In the genomic region with DNA sequence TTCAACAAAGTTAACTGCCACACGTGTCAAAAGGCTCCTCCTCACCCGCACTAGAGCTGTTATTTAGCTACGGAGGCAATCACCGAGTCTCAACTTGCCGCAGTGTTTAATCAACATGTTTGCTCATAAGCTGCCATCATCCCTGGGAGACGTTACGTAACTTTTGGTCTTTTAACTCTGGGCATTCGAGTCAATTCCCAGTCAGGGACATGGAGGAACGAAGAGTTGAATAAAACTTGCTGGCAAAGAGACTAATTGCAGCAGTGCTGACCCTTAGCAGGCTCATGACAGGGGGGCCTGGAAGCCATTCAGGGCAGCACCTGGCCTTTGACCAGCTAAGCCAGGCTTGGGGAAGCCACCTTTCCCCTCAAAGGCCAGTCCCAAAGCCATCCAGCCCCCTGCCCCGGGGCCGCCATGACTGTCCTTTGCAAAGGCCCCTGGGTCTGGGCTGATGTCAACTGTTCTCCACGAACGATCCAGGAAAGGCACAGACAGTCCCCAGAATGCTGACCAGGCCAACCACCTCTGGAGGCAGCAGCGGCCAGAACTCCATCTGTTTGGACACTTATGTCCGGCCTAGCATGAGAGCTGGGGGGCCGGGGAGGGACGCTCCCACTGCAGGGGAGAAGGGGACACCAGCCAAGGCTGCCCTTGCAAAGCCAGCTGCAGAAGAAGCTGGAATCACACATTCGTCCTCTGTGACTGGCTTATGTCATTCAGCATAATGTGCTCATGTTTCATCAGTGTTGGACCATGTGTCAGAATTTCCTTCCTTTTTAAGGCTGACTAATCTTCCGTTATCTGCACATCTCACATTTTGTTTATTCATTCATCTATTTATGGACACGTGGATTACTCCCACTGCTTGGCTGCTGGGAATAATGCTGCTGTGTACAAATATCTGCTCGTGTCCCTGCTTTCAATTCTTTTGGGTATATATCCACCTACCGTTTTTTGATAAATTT, we compare ENCODE assay signal across 1 cellular context.
TF ChIP-seq lines count a peak whose summit lies in the region.

No MANE protein-coding gene starts in this region.

TF ChIP-seq in HepG2, 621 proteins besides CTCF, POLR2A, EP300 and RAD21 (continued from another document and continues in another):
- TF ChIP-seq, protein P1, sequence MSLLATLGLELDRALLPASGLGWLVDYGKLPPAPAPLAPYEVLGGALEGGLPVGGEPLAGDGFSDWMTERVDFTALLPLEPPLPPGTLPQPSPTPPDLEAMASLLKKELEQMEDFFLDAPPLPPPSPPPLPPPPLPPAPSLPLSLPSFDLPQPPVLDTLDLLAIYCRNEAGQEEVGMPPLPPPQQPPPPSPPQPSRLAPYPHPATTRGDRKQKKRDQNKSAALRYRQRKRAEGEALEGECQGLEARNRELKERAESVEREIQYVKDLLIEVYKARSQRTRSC (CRISPR knock-in tag; IDR thresholded peaks at IDR 0.05; ENCODE audit: low read depth) = no peak
- TF ChIP-seq HIVEP1 (CRISPR knock-in tag; IDR thresholded peaks at IDR 0.05) (no peak), TRIM24 (CRISPR knock-in tag; IDR thresholded peaks at IDR 0.05) (0 out of 2 replicates have a peak, but pooled peaks have one; percentile 51), GZF1 (CRISPR knock-in tag; IDR thresholded peaks at IDR 0.05) (no peak), NCOR1 (IDR thresholded peaks at IDR 0.05; ENCODE audit: borderline replicate concordance, low read length) (peak; percentile 43; the same call in 1 of the 2 replicates), ZNF292 (CRISPR knock-in tag; IDR thresholded peaks at IDR 0.05; ENCODE audit: borderline replicate concordance, low read depth) (0 out of 2 replicates have a peak, but pooled peaks have one; percentile 38), DNMT1 (CRISPR knock-in tag; IDR thresholded peaks at IDR 0.05) (no peak; the same call in 1 of the 2 replicates), RNF2 (conservative IDR thresholded peaks at IDR 0.05; ENCODE audit: low read depth) (no peak), KAT2B (IDR thresholded peaks at IDR 0.05; ENCODE audit: borderline replicate concordance, low read depth, low read length) (no peak), CBX2 (IDR thresholded peaks at IDR 0.05; ENCODE audit: low read depth, low read length) (no peak), CBX2 (CRISPR knock-in tag; IDR thresholded peaks at IDR 0.05; ENCODE audit: low read depth) (no peak), ZNF761 (CRISPR knock-in tag; conservative IDR thresholded peaks at IDR 0.05) (peak; percentile 55; the same call in 1 of the 2 replicates), ZMAT3 (CRISPR knock-in tag; conservative IDR thresholded peaks at IDR 0.05) (peak; percentile 69; the same call in 1 of the 2 replicates), ZBTB42 (CRISPR knock-in tag; IDR thresholded peaks at IDR 0.05) (no peak; the same call in 1 of the 2 replicates), RFX3 (CRISPR knock-in tag; IDR thresholded peaks at IDR 0.05) (no peak), ZNF446 (CRISPR knock-in tag; IDR thresholded peaks at IDR 0.05) (no peak), CBX5 (CRISPR knock-in tag; IDR thresholded peaks at IDR 0.05; ENCODE audit: borderline replicate concordance) (peak; percentile 21; the same call in 1 of the 2 replicates), NAIF1 (CRISPR knock-in tag; IDR thresholded peaks at IDR 0.05; ENCODE audit: borderline replicate concordance) (no peak), SP4 (CRISPR knock-in tag; IDR thresholded peaks at IDR 0.05) (no peak), RARG (CRISPR knock-in tag; IDR thresholded peaks at IDR 0.05; ENCODE audit: low read depth) (no peak), DR1 (CRISPR knock-in tag; IDR thresholded peaks at IDR 0.05) (no peak), ZBTB38 (CRISPR knock-in tag; IDR thresholded peaks at IDR 0.05) (peak; percentile 32), ZNF552 (CRISPR knock-in tag; IDR thresholded peaks at IDR 0.05; ENCODE audit: borderline replicate concordance) (no peak), KDM1A (CRISPR knock-in tag; IDR thresholded peaks at IDR 0.05) (no peak), FOXA1 (IDR thresholded peaks at IDR 0.05) (no peak), FOXA1 (CRISPR knock-in tag; IDR thresholded peaks at IDR 0.05) (peak; percentile 90), KDM4B (CRISPR knock-in tag; IDR thresholded peaks at IDR 0.05) (no peak), JARID2 (CRISPR knock-in tag; IDR thresholded peaks at IDR 0.05; ENCODE audit: insufficient replicate concordance) (no peak), ZFP37 (CRISPR knock-in tag; IDR thresholded peaks at IDR 0.05; ENCODE audit: borderline replicate concordance) (no peak), MAFF (IDR thresholded peaks at IDR 0.05; ENCODE audit: low read depth, low read length) (no peak)
- TF ChIP-seq, protein P2, sequence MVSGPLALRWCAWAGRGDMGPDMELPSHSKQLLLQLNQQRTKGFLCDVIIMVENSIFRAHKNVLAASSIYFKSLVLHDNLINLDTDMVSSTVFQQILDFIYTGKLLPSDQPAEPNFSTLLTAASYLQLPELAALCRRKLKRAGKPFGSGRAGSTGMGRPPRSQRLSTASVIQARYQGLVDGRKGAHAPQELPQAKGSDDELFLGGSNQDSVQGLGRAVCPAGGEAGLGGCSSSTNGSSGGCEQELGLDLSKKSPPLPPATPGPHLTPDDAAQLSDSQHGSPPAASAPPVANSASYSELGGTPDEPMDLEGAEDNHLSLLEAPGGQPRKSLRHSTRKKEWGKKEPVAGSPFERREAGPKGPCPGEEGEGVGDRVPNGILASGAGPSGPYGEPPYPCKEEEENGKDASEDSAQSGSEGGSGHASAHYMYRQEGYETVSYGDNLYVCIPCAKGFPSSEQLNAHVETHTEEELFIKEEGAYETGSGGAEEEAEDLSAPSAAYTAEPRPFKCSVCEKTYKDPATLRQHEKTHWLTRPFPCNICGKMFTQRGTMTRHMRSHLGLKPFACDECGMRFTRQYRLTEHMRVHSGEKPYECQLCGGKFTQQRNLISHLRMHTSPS (CRISPR knock-in tag; IDR thresholded peaks at IDR 0.05; ENCODE audit: low read depth) = peak; percentile 49; the same call in 1 of the 2 replicates
- TF ChIP-seq, protein P3, sequence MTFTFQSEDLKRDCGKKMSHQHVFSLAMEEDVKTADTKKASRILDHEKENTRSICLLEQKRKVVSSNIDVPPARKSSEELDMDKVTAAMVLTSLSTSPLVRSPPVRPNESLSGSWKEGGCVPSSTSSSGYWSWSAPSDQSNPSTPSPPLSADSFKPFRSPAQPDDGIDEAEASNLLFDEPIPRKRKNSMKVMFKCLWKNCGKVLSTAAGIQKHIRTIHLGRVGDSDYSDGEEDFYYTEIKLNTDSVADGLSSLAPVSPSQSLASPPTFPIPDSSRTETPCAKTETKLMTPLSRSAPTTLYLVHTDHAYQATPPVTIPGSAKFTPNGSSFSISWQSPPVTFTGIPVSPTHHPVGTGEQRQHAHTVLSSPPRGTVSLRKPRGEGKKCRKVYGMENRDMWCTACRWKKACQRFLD (CRISPR knock-in tag; IDR thresholded peaks at IDR 0.05; ENCODE audit: borderline replicate concordance) = no peak
- TF ChIP-seq, protein P4, sequence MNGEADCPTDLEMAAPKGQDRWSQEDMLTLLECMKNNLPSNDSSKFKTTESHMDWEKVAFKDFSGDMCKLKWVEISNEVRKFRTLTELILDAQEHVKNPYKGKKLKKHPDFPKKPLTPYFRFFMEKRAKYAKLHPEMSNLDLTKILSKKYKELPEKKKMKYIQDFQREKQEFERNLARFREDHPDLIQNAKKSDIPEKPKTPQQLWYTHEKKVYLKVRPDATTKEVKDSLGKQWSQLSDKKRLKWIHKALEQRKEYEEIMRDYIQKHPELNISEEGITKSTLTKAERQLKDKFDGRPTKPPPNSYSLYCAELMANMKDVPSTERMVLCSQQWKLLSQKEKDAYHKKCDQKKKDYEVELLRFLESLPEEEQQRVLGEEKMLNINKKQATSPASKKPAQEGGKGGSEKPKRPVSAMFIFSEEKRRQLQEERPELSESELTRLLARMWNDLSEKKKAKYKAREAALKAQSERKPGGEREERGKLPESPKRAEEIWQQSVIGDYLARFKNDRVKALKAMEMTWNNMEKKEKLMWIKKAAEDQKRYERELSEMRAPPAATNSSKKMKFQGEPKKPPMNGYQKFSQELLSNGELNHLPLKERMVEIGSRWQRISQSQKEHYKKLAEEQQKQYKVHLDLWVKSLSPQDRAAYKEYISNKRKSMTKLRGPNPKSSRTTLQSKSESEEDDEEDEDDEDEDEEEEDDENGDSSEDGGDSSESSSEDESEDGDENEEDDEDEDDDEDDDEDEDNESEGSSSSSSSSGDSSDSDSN (CRISPR knock-in tag; IDR thresholded peaks at IDR 0.05) = no peak
- TF ChIP-seq, protein P5, sequence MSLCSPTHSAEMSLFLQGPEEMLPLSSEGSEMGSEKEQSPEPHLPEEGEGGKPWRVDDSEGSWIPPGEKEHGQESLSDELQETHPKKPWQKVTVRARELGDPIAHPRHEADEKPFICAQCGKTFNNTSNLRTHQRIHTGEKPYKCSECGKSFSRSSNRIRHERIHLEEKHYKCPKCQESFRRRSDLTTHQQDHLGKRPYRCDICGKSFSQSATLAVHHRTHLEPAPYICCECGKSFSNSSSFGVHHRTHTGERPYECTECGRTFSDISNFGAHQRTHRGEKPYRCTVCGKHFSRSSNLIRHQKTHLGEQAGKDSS (CRISPR knock-in tag; IDR thresholded peaks at IDR 0.05; ENCODE audit: borderline replicate concordance, low read depth) = no peak
- TF ChIP-seq, protein P6, sequence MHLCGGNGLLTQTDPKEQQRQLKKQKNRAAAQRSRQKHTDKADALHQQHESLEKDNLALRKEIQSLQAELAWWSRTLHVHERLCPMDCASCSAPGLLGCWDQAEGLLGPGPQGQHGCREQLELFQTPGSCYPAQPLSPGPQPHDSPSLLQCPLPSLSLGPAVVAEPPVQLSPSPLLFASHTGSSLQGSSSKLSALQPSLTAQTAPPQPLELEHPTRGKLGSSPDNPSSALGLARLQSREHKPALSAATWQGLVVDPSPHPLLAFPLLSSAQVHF (CRISPR knock-in tag; IDR thresholded peaks at IDR 0.05) = no peak; the same call in 1 of the 2 replicates
- TF ChIP-seq, protein P7, sequence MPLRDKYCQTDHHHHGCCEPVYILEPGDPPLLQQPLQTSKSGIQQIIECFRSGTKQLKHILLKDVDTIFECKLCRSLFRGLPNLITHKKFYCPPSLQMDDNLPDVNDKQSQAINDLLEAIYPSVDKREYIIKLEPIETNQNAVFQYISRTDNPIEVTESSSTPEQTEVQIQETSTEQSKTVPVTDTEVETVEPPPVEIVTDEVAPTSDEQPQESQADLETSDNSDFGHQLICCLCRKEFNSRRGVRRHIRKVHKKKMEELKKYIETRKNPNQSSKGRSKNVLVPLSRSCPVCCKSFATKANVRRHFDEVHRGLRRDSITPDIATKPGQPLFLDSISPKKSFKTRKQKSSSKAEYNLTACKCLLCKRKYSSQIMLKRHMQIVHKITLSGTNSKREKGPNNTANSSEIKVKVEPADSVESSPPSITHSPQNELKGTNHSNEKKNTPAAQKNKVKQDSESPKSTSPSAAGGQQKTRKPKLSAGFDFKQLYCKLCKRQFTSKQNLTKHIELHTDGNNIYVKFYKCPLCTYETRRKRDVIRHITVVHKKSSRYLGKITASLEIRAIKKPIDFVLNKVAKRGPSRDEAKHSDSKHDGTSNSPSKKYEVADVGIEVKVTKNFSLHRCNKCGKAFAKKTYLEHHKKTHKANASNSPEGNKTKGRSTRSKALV (CRISPR knock-in tag; IDR thresholded peaks at IDR 0.05) = no peak
- TF ChIP-seq, protein P8, sequence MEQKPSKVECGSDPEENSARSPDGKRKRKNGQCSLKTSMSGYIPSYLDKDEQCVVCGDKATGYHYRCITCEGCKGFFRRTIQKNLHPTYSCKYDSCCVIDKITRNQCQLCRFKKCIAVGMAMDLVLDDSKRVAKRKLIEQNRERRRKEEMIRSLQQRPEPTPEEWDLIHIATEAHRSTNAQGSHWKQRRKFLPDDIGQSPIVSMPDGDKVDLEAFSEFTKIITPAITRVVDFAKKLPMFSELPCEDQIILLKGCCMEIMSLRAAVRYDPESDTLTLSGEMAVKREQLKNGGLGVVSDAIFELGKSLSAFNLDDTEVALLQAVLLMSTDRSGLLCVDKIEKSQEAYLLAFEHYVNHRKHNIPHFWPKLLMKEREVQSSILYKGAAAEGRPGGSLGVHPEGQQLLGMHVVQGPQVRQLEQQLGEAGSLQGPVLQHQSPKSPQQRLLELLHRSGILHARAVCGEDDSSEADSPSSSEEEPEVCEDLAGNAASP (CRISPR knock-in tag; IDR thresholded peaks at IDR 0.05; ENCODE audit: borderline replicate concordance) = peak; percentile 78
- TF ChIP-seq, protein P9, sequence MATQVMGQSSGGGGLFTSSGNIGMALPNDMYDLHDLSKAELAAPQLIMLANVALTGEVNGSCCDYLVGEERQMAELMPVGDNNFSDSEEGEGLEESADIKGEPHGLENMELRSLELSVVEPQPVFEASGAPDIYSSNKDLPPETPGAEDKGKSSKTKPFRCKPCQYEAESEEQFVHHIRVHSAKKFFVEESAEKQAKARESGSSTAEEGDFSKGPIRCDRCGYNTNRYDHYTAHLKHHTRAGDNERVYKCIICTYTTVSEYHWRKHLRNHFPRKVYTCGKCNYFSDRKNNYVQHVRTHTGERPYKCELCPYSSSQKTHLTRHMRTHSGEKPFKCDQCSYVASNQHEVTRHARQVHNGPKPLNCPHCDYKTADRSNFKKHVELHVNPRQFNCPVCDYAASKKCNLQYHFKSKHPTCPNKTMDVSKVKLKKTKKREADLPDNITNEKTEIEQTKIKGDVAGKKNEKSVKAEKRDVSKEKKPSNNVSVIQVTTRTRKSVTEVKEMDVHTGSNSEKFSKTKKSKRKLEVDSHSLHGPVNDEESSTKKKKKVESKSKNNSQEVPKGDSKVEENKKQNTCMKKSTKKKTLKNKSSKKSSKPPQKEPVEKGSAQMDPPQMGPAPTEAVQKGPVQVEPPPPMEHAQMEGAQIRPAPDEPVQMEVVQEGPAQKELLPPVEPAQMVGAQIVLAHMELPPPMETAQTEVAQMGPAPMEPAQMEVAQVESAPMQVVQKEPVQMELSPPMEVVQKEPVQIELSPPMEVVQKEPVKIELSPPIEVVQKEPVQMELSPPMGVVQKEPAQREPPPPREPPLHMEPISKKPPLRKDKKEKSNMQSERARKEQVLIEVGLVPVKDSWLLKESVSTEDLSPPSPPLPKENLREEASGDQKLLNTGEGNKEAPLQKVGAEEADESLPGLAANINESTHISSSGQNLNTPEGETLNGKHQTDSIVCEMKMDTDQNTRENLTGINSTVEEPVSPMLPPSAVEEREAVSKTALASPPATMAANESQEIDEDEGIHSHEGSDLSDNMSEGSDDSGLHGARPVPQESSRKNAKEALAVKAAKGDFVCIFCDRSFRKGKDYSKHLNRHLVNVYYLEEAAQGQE (IDR thresholded peaks at IDR 0.05; ENCODE audit: borderline replicate concordance in 1 of 2, low read depth in 1 of 2, low read length in 2 of 2) = no peak
- TF ChIP-seq, protein P10, sequence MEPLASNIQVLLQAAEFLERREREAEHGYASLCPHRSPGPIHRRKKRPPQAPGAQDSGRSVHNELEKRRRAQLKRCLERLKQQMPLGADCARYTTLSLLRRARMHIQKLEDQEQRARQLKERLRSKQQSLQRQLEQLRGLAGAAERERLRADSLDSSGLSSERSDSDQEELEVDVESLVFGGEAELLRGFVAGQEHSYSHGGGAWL (CRISPR knock-in tag; IDR thresholded peaks at IDR 0.05) = no peak
